Comparison of ENCODE assay signal across 18 cellular contexts in genomic region chr11:36122715-36123114, GRCh38.
"Had no signal": no experiment of that assay in that cellular context is flagged by ENCODE, and none has a peak within 500 bp of the region (broad histone marks: within the 10 kb centered on the region; RNA-seq: fewer than 3 reads in every experiment).

No MANE protein-coding gene starts in this region.

- H3K27ac ChIP-seq: ascending aorta, neutrophil, tibial nerve, vagina, VCaP had no signal

- H3K36me3 ChIP-seq: ascending aorta, neutrophil, tibial nerve, vagina had no signal

- H3K4me1 Mint-ChIP-seq: activated CD4-positive, alpha-beta memory T cell treated with anti-CD3 and anti-CD28 coated beads, Interleukin-2, amount 10 ng/mL, durations not matched to agents 7 days and 5 days; activated naive CD8-positive, alpha-beta T cell treated with anti-CD3 and anti-CD28 coated beads for 36 hours; immature natural killer cell; naive thymus-derived CD8-positive, alpha-beta T cell; stimulated activated memory B cell treated with anti-CD40 and anti-IgM and Interleukin-4, amounts not matched to agents 10 μg/mL and 1 μg/mL and 100 μg/mL, for 72 hours had no signal

- H3K4me3 ChIP-seq: ascending aorta, mucosa of descending colon, smooth muscle cell, tibial nerve, vagina had no signal

- H3K4me2 ChIP-seq: smooth muscle cell had no signal

- H3K36me3 Mint-ChIP-seq: activated naive CD8-positive, alpha-beta T cell treated with anti-CD3 and anti-CD28 coated beads for 36 hours; immature natural killer cell; naive thymus-derived CD8-positive, alpha-beta T cell; stimulated activated memory B cell treated with anti-CD40 and anti-IgM and Interleukin-4, amounts not matched to agents 10 μg/mL and 1 μg/mL and 100 μg/mL, for 72 hours had no signal

- ATAC-seq: activated T-cell treated with anti-CD3 and anti-CD28 coated beads, Interleukin-2, amount 50 U/mL, for 72 hours; left colon; mucosa of descending colon; naive thymus-derived CD8-positive, alpha-beta T cell; stimulated activated memory B cell treated with anti-CD40 and anti-IgM and Interleukin-4, amounts not matched to agents 10 μg/mL and 1 μg/mL and 100 μg/mL, for 72 hours had no signal

- DNase-seq: activated CD4-positive, alpha-beta memory T cell treated with anti-CD3 and anti-CD28 coated beads, Interleukin-2, amount 10 ng/mL, durations not matched to agents 7 days and 5 days; activated gamma-delta T cell treated with Interleukin-2 at 50 U/mL for 16 hours; activated naive CD8-positive, alpha-beta T cell treated with anti-CD3 and anti-CD28 coated beads for 36 hours; activated T-cell treated with anti-CD3 and anti-CD28 coated beads, Interleukin-2, amount 50 U/mL, for 72 hours; effector CD4-positive, alpha-beta T cell; immature natural killer cell; left colon; mucosa of descending colon; naive thymus-derived CD8-positive, alpha-beta T cell; posterior cingulate gyrus had no signal

- H3K27ac Mint-ChIP-seq: activated CD4-positive, alpha-beta memory T cell treated with anti-CD3 and anti-CD28 coated beads, Interleukin-2, amount 10 ng/mL, durations not matched to agents 7 days and 5 days; activated naive CD8-positive, alpha-beta T cell treated with anti-CD3 and anti-CD28 coated beads for 36 hours; activated T-cell treated with anti-CD3 and anti-CD28 coated beads, Interleukin-2, amount 50 U/mL, for 72 hours; immature natural killer cell; naive thymus-derived CD8-positive, alpha-beta T cell; stimulated activated memory B cell treated with anti-CD40 and anti-IgM and Interleukin-4, amounts not matched to agents 10 μg/mL and 1 μg/mL and 100 μg/mL, for 72 hours had no signal

- H3K27me3 ChIP-seq: ascending aorta, neutrophil, tibial nerve, vagina had no signal

- FAIRE-seq: colon had no signal

- H3K4me3 Mint-ChIP-seq: activated CD4-positive, alpha-beta memory T cell treated with anti-CD3 and anti-CD28 coated beads, Interleukin-2, amount 10 ng/mL, durations not matched to agents 7 days and 5 days; activated naive CD8-positive, alpha-beta T cell treated with anti-CD3 and anti-CD28 coated beads for 36 hours; activated T-cell treated with anti-CD3 and anti-CD28 coated beads, Interleukin-2, amount 50 U/mL, for 72 hours; immature natural killer cell; naive thymus-derived CD8-positive, alpha-beta T cell; stimulated activated memory B cell treated with anti-CD40 and anti-IgM and Interleukin-4, amounts not matched to agents 10 μg/mL and 1 μg/mL and 100 μg/mL, for 72 hours had no signal

- H3K9me3 Mint-ChIP-seq: activated CD4-positive, alpha-beta memory T cell treated with anti-CD3 and anti-CD28 coated beads, Interleukin-2, amount 10 ng/mL, durations not matched to agents 7 days and 5 days; activated naive CD8-positive, alpha-beta T cell treated with anti-CD3 and anti-CD28 coated beads for 36 hours; activated T-cell treated with anti-CD3 and anti-CD28 coated beads, Interleukin-2, amount 50 U/mL, for 72 hours; immature natural killer cell; stimulated activated memory B cell treated with anti-CD40 and anti-IgM and Interleukin-4, amounts not matched to agents 10 μg/mL and 1 μg/mL and 100 μg/mL, for 72 hours had no signal

- H3K9me3 ChIP-seq: ascending aorta, mucosa of descending colon, neutrophil, tibial nerve, vagina had no signal
